ENCODE assay signal across 8 cellular contexts in genomic region chr2:234290671-234291070, GRCh38.
DNase-seq lines count a peak whose midpoint lies in the region; ATAC-seq and TF ChIP-seq lines count a peak whose summit lies in the region.

No MANE protein-coding gene starts in this region.

- TF ChIP-seq CTCF in esophagus muscularis mucosa (IDR thresholded peaks at IDR 0.05) (no peak), tibial nerve (IDR thresholded peaks at IDR 0.05) (no peak), prostate gland (IDR thresholded peaks at IDR 0.05) (no peak)

- intact Hi-C loops in esophagus muscularis mucosa (cut with DNase I) (no loop called here), prostate gland (cut with DNase I) (no loop called here)

- H3K36me3 ChIP-seq in esophagus muscularis mucosa (no peaks in the 10 kb centered on the region), tibial nerve (no peaks in the 10 kb centered on the region), prostate gland (no peaks in the 10 kb centered on the region)

- peak; percentile 77 for DNase-seq in activated CD4-positive, alpha-beta T cell treated with anti-CD3 and anti-CD28 coated beads, Interleukin-2, amount 50 U/mL, for 1 hour
- DNase-seq in germinal center (ENCODE audit: low spot score) (peak; percentile 38), esophagus muscularis mucosa (ENCODE audit: extremely low spot score) (no peak), tibial nerve (ENCODE audit: low spot score in 2 of 2) (no peak), prostate gland (ENCODE audit: low spot score) (no peak)
- DNase-seq in stimulated activated CD8-positive, alpha-beta memory T cell treated with anti-CD3 and anti-CD28 coated beads, Interleukin-12 subunit alpha, Interleukin-12 subunit beta, amount 100 ng/mL, for 4 hours (ENCODE audit: low read depth) = peak; percentile 68

- H3K9me3 ChIP-seq in esophagus muscularis mucosa = no peaks in the 10 kb centered on the region
- no peaks in the 10 kb centered on the region for H3K9me3 ChIP-seq in tibial nerve
- H3K9me3 ChIP-seq in prostate gland = no peaks in the 10 kb centered on the region

- H3K4me3 ChIP-seq in esophagus muscularis mucosa (no peak overlapping the region), tibial nerve (no peak overlapping the region), prostate gland (no peak overlapping the region)

- 78% methylated on average over 8 of the region's 10 CpGs for WGBS in esophagus muscularis mucosa
- WGBS in tibial nerve, 2 donors = 68 to 80% methylated on average over 10 of the region's 10 CpGs
- 78% methylated on average over 10 of the region's 10 CpGs for WGBS in prostate gland

- TF ChIP-seq EP300 in esophagus muscularis mucosa (IDR thresholded peaks at IDR 0.05) = no peak
- TF ChIP-seq EP300 in tibial nerve (IDR thresholded peaks at IDR 0.05) = peak in 1 of 2 donors; percentile 35

- peaks cover 0 to 8% (median 0%) of the 10 kb centered on the region in 4 donors for H3K4me1 ChIP-seq in esophagus muscularis mucosa
- peaks cover 0 to 16% (median 0%) of the 10 kb centered on the region in 4 donors for H3K4me1 ChIP-seq in tibial nerve
- H3K4me1 ChIP-seq in prostate gland (replicated peaks) = no peaks in the 10 kb centered on the region

- no peaks in the 10 kb centered on the region for H3K27me3 ChIP-seq in esophagus muscularis mucosa
- H3K27me3 ChIP-seq in tibial nerve = no peaks in the 10 kb centered on the region
- H3K27me3 ChIP-seq in prostate gland (replicated peaks; ENCODE audit: insufficient read depth) = no peaks in the 10 kb centered on the region

- no peak for TF ChIP-seq POLR2A in esophagus muscularis mucosa (IDR thresholded peaks at IDR 0.05; ENCODE audit: low read depth)
- TF ChIP-seq POLR2A in tibial nerve (IDR thresholded peaks at IDR 0.05) = no peak
- TF ChIP-seq POLR2A in prostate gland (IDR thresholded peaks at IDR 0.05) = no peak

- ATAC-seq in GM19043 (IDR thresholded peaks at IDR 0.05; ENCODE audit: low read depth, unreplicated experiment) (peak; percentile 50), HG03432 (IDR thresholded peaks at IDR 0.05; ENCODE audit: unreplicated experiment) (peak; percentile 65)

- H3K27ac ChIP-seq in esophagus muscularis mucosa (replicated peaks in 1 of 4) (no peak overlapping the region), tibial nerve (peak overlapping the region in 2 of 4 donors; percentile 38 to 69), prostate gland (no peak overlapping the region)

Comparison
In these comparisons a context has a peak if more than half of its experiments do, and no peak if none do; other contexts are left out.
1. DNase-seq: peak in activated CD4-positive, alpha-beta T cell treated with anti-CD3 and anti-CD28 coated beads, Interleukin-2, amount 50 U/mL, for 1 hour (single experiment), germinal center (single experiment) and stimulated activated CD8-positive, alpha-beta memory T cell treated with anti-CD3 and anti-CD28 coated beads, Interleukin-12 subunit alpha, Interleukin-12 subunit beta, amount 100 ng/mL, for 4 hours (single experiment); none in esophagus muscularis mucosa (single experiment), tibial nerve (0 of 2) and prostate gland (single experiment).